Comparison of ENCODE assay signal across 17 cellular contexts in genomic region chr10:83820033-83820432, GRCh38.
"Had no signal": no experiment of that assay in that cellular context is flagged by ENCODE, and none has a peak within 500 bp of the region (broad histone marks: within the 10 kb centered on the region; RNA-seq: fewer than 3 reads in every experiment).

No MANE protein-coding gene starts in this region.

- H3K4me3 ChIP-seq: cardiac muscle cell, gastrocnemius medialis, hepatocyte, lung, smooth muscle cell, stomach had no signal

- ATAC-seq: effector memory CD8-positive, alpha-beta T cell; stimulated activated effector memory CD8-positive, alpha-beta T cell treated with anti-CD3 and anti-CD28 coated beads, Interleukin-12 subunit alpha, Interleukin-12 subunit beta, amount 100 ng/mL, for 72 hours had no signal

- H3K36me3 ChIP-seq: cardiac muscle cell, gastrocnemius medialis, stomach, WERI-Rb-1 had no signal

- H3K27ac ChIP-seq: cardiac muscle cell, gastrocnemius medialis, hepatocyte, stomach, WERI-Rb-1 had no signal

- H3K27me3 ChIP-seq: cardiac muscle cell, gastrocnemius medialis, hepatocyte, stomach had no signal

- DNase-seq: activated CD4-positive, alpha-beta T cell treated with anti-CD3 and anti-CD28 coated beads for 1 hour; activated CD8-positive, alpha-beta memory T cell treated with anti-CD3 and anti-CD28 coated beads for 24 hours; activated CD8-positive, alpha-beta memory T cell treated with anti-CD3 and anti-CD28 coated beads, Interleukin-2, amount 50 U/mL, for 48 hours; activated gamma-delta T cell; activated T-cell treated with anti-CD3 and anti-CD28 coated beads, Interleukin-2, amount 50 U/mL, for 48 hours; effector memory CD8-positive, alpha-beta T cell; gastrocnemius medialis; stimulated activated CD4-positive, alpha-beta T cell treated with anti-CD3 and anti-CD28 coated beads, Interleukin-4, amount 100 ng/mL, for 24 hours; stomach; SW 1271; T-helper 2 cell; WERI-Rb-1 had no signal

- H3K4me1 ChIP-seq: gastrocnemius medialis had no signal

- H3K9me3 ChIP-seq: gastrocnemius medialis, stomach had no signal
